In genomic region chr22:30413745-30414524, GRCh38 we compare ENCODE assay signal across 21 cellular contexts. TPM values are rescaled to one million over a fixed set of nuclear protein-coding genes. Genes with fewer than 3 reads are reported as not detected.
A peak's percentile ranks its signal among the peaks of the same experiment; 100 is the strongest.
DNase-seq lines count a peak whose midpoint lies in the region; ATAC-seq and TF ChIP-seq lines count a peak whose summit lies in the region.
"Had no signal": no experiment of that assay in that cellular context is flagged by ENCODE, and none has a peak within 500 bp of the region (broad histone marks: within the 10 kb centered on the region; RNA-seq: fewer than 3 reads in every experiment).

No MANE protein-coding gene starts in this region.

- ATAC-seq in naive thymus-derived CD8-positive, alpha-beta T cell, result peak; percentile 87
- ATAC-seq: left ventricle myocardium superior, pancreas had no signal

- peaks cover 24 to 68% (median 46%) of the 10 kb centered on the region in 4 donors for H3K4me1 Mint-ChIP-seq in naive thymus-derived CD8-positive, alpha-beta T cell

- POLR2A ChIA-PET in HEK293 (lab: Yijun Ruan, JAX), result interaction anchor here (0.8 to 8.3 kb wide), 3 partner anchors 9 to 17 kb away, joined by 3 to 78 read pairs (median 3); partner anchors contain the start of gene SEC14L2
- POLR2A ChIA-PET in naive thymus-derived CD8-positive, alpha-beta T cell (lab: Charles Lee), result interaction anchor here (0.6 to 6.0 kb wide), 6 partner anchors 11 to 22 kb away, joined by 3 to 95 read pairs (median 4); partner anchors contain the start of genes MTFP1 and SEC14L2

- H3K4me3 Mint-ChIP-seq in naive thymus-derived CD8-positive, alpha-beta T cell, result peak overlapping the region; percentile 0 to 84 (median 63)

- no peaks in the 10 kb centered on the region for H3K9me3 ChIP-seq in HEK293 (ENCODE audit: control insufficient read depth, insufficient read depth, low read depth, low read length)
- no peaks in the 10 kb centered on the region for H3K9me3 ChIP-seq in right atrium auricular region
- H3K9me3 ChIP-seq: adrenal gland, BE2C, pancreas, sigmoid colon, SJCRH30 had no signal

- TF ChIP-seq CTCF in HEK293 (tag by site-specific recombination; IDR thresholded peaks at IDR 0.05) (no peak), right atrium auricular region (IDR thresholded peaks at IDR 0.05) (no peak)

- CTCF ChIA-PET in HEK293 (lab: Yijun Ruan, JAX), result interaction anchor here (0.6 to 3.4 kb wide), 7 partner anchors 9 to 818 kb away, joined by 3 to 14 read pairs (median 4); partner anchors contain the start of gene RNF215

- H3K4me1 ChIP-seq in HEK293 (ENCODE audit: control insufficient read depth, insufficient read depth, low read length) (no peaks in the 10 kb centered on the region), right atrium auricular region (no peaks in the 10 kb centered on the region)
- H3K4me1 ChIP-seq: adrenal gland, BE2C, sigmoid colon, SJCRH30 had no signal

- H3K36me3 Mint-ChIP-seq in naive thymus-derived CD8-positive, alpha-beta T cell, result peaks cover 0 to 66% (median 23%) of the 10 kb centered on the region in 3 donors

- no peak overlapping the region for H3K4me3 ChIP-seq in HEK293 (ENCODE audit: low read depth, low read length)
- H3K4me3 ChIP-seq in right atrium auricular region, result no peak overlapping the region
- H3K4me3 ChIP-seq: adrenal gland, pancreas, sigmoid colon, SJCRH30 had no signal

- peak overlapping the region; percentile 87 to 97 (median 94) for H3K27ac Mint-ChIP-seq in naive thymus-derived CD8-positive, alpha-beta T cell

- no peak overlapping the region for H3K27ac ChIP-seq in HEK293 (ENCODE audit: extremely low read depth, low read depth, low read length)
- H3K27ac ChIP-seq in angular gyrus (ENCODE audit: low read depth, low read length), result peak overlapping the region; percentile 89
- no peak overlapping the region for H3K27ac ChIP-seq in right atrium auricular region
- H3K27ac ChIP-seq: adrenal gland, pancreas, sigmoid colon, SJCRH30 had no signal

- no peaks in the 10 kb centered on the region for H3K27me3 ChIP-seq in right atrium auricular region
- H3K27me3 ChIP-seq: adrenal gland, BE2C, pancreas, sigmoid colon, SJCRH30 had no signal

- no peaks in the 10 kb centered on the region for H3K9me3 Mint-ChIP-seq in naive thymus-derived CD8-positive, alpha-beta T cell

- DNase-seq in Ammon's horn (ENCODE audit: low spot score) (peak; percentile 65), right atrium auricular region (ENCODE audit: low spot score) (no peak), HK-2 (ENCODE audit: unreplicated experiment) (no peak)
- peak in 2 of 10 donors; percentile 35 to 45 for DNase-seq in naive thymus-derived CD8-positive, alpha-beta T cell
- DNase-seq in stimulated activated CD4-positive, alpha-beta T cell treated with anti-CD3 and anti-CD28 coated beads, Interleukin-15, amount 100 ng/mL, for 24 hours, result no peak
- DNase-seq: activated CD4-positive, CD25-positive, alpha-beta regulatory T cell; adrenal gland; BE2C; central memory CD4-positive, alpha-beta T cell; effector CD4-positive, alpha-beta T cell; left ventricle myocardium superior; NCI-H1417; NCI-H2171 treated with DMSO at 0.1 percent for 48 hours; NCI-H69; pancreas; sigmoid colon; SJCRH30; stimulated activated CD4-positive, alpha-beta T cell treated with anti-CD3 and anti-CD28 coated beads, Interleukin-1b, Interleukin-23, amount 100 ng/mL, for 48 hours; T-helper 9 cell had no signal

- peaks cover 25 to 94% of the 10 kb centered on the region in 2 experiments for H3K36me3 ChIP-seq in HEK293 (ENCODE audit: control insufficient read depth in 2 of 2, insufficient read depth in 1 of 2, low read length in 2 of 2)
- peaks cover 36% of the 10 kb centered on the region for H3K36me3 ChIP-seq in right atrium auricular region
- H3K36me3 ChIP-seq: BE2C had no signal

- no peaks in the 10 kb centered on the region for H3K27me3 Mint-ChIP-seq in naive thymus-derived CD8-positive, alpha-beta T cell

TF ChIP-seq in HEK293, 187 proteins besides CTCF, POLR2A, EP300 and RAD21:
- TF ChIP-seq ZNF37A (tag by site-specific recombination; IDR thresholded peaks at IDR 0.05) (no peak), ZNF133 (tag by site-specific recombination; IDR thresholded peaks at IDR 0.05) (no peak), ZNF776 (tag by site-specific recombination; IDR thresholded peaks at IDR 0.05; ENCODE audit: borderline replicate concordance) (no peak), EGR2 (tag by site-specific recombination; IDR thresholded peaks at IDR 0.05; ENCODE audit: low read depth) (peak; percentile 59), ZFHX2 (tag by site-specific recombination; conservative IDR thresholded peaks at IDR 0.05) (peak; percentile 65), ZNF707 (tag by site-specific recombination; IDR thresholded peaks at IDR 0.05) (no peak)

RNA-seq across cellular contexts. Expression of gene MTFP1, which starts 11.6 kb away (rescaled TPM):
- total RNA-seq in naive thymus-derived CD8-positive, alpha-beta T cell, result 10 to 100 TPM; 15.8 to 18.0 TPM
- 10 to 100 TPM; 42.3 to 53.5 (median 50.0) TPM for polyA plus RNA-seq in naive thymus-derived CD8-positive, alpha-beta T cell
- 10 to 100 TPM; 18.4 to 38.8 TPM for total RNA-seq in right atrium auricular region

RNA-seq across cellular contexts. Expression of gene SEC14L2, which starts 17.1 kb away (rescaled TPM):
- total RNA-seq in naive thymus-derived CD8-positive, alpha-beta T cell, result 10 to 100 TPM; 17.8 to 19.9 TPM
- 10 to 100 TPM; 16.8 to 25.9 (median 22.5) TPM for polyA plus RNA-seq in naive thymus-derived CD8-positive, alpha-beta T cell
- 1 to 10 TPM in 1 of 2 donors, under 1 TPM in 1; 0.89 to 2.8 TPM for total RNA-seq in right atrium auricular region

RNA-seq across cellular contexts. Expression of gene RNF215, which starts 26.7 kb away (rescaled TPM):
- total RNA-seq in naive thymus-derived CD8-positive, alpha-beta T cell, result 1 to 10 TPM; 5.6 to 6.2 TPM
- polyA plus RNA-seq in naive thymus-derived CD8-positive, alpha-beta T cell, result under 1 TPM; 0.14 to 0.44 (median 0.39) TPM
- total RNA-seq in right atrium auricular region, result 1 to 10 TPM; 5.6 to 7.5 TPM

RNA-seq across cellular contexts. Expression of gene CCDC157, which starts 57.1 kb away (rescaled TPM):
- 1 to 10 TPM; 2.8 to 4.1 TPM for total RNA-seq in naive thymus-derived CD8-positive, alpha-beta T cell
- polyA plus RNA-seq in naive thymus-derived CD8-positive, alpha-beta T cell, result 1 to 10 TPM in 2 of 3 donors, under 1 TPM in 1; 0.66 to 2.5 (median 1.1) TPM
- total RNA-seq in right atrium auricular region, result under 1 TPM; 0.26 to 0.55 TPM

RNA-seq across cellular contexts. Expression of gene SF3A1, which starts 57.2 kb away (rescaled TPM):
- 100 to 1,000 TPM; 313 to 314 TPM for total RNA-seq in naive thymus-derived CD8-positive, alpha-beta T cell
- 100 to 1,000 TPM in 1 of 3 donors, 10 to 100 TPM in 2; 66.5 to 119 (median 99.8) TPM for polyA plus RNA-seq in naive thymus-derived CD8-positive, alpha-beta T cell
- 10 to 100 TPM; 52.3 to 81.1 TPM for total RNA-seq in right atrium auricular region

Comparison
In these comparisons a context has a peak if more than half of its experiments do, and no peak if none do; other contexts are left out.
1. RNA of gene SEC14L2, which starts 17.1 kb away (total RNA-seq): 17.8 to 19.9 TPM in naive thymus-derived CD8-positive, alpha-beta T cell; 0.89 to 2.8 TPM in right atrium auricular region; every median in the first group is over 4 times any median in the second.